In the genomic region with DNA sequence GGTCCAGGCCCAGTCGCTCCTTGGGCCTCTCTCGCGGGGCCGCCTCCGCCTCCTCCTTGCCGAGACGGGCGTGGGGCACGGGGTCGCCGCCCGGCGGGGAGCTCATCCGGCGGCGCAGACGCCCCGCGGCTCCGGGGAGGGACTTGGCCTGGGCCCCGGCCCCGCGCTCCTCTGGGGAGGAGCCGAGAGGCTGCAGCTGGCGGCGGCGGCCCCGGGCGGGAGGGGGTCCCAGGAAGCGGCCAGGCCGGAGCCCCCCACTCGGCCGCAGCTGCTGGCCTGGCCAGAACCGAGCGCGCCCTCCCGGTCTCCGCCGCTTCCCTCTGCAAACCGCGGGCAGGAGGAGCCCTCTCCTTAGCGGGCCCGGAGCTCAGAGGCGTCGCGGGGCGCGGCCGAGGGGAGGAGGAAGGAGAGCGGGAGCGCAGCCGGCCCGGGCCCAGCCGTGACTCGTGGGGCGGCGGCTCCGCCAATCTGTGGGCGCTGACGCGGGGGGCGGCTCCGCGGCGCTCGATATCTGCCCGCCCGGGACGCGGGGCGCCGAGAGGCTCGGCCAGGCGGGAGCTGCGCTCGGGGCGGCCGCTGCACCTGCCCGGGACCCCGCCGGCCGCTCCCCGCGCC, we compare ENCODE assay signal across 8 cellular contexts. TPM values are rescaled to one million over a fixed set of nuclear protein-coding genes. Genes with fewer than 3 reads are reported as not detected.
DNase-seq lines count a peak whose midpoint lies in the region; ATAC-seq lines count a peak whose summit lies in the region.

A gene (plus strand): TSS at position 537 of the 615 bp plus-strand sequence. CDS start 629 bp downstream, outside the sequence.

- H3K9ac ChIP-seq in duodenal mucosa (ENCODE audit: low read depth in 1 of 2, low read length in 2 of 2) = peak within 1 kb of the TSS; percentile 36 to 38

- H3K4me3 ChIP-seq in duodenal mucosa (ENCODE audit: low read depth in 1 of 2, low read length in 2 of 2) = peak within 1 kb of the TSS; percentile 69

- no peaks in the 10 kb centered on the region for H3K9me3 Mint-ChIP-seq in activated CD4-positive, alpha-beta T cell treated with anti-CD3 and anti-CD28 coated beads, Interleukin-2, amount 10 ng/mL, durations not matched to agents 7 days and 5 days

- H3K4me3 Mint-ChIP-seq in activated CD4-positive, alpha-beta T cell treated with anti-CD3 and anti-CD28 coated beads, Interleukin-2, amount 10 ng/mL, durations not matched to agents 7 days and 5 days = peak within 1 kb of the TSS; percentile 43

- peaks cover 7 to 18% of the 10 kb centered on the region in 2 donors for H3K36me3 ChIP-seq in duodenal mucosa (ENCODE audit: control insufficient read depth in 1 of 2, insufficient read depth in 2 of 2, low read length in 2 of 2)

- POLR2A ChIA-PET in activated CD4-positive, alpha-beta T cell treated with anti-CD3 and anti-CD28 coated beads, Interleukin-2, amount 10 ng/mL, durations not matched to agents 7 days and 5 days (lab: Charles Lee) = interaction anchor here (0.6 kb wide), 1 partner anchor 22 kb away, joined by 4 read pairs; no protein-coding TSS in a partner anchor

- no peaks in the 10 kb centered on the region for H3K27me3 ChIP-seq in duodenal mucosa (ENCODE audit: control insufficient read depth in 1 of 2, insufficient read depth in 2 of 2, low read length in 2 of 2)

- ATAC-seq in GM21723 (IDR thresholded peaks at IDR 0.05; ENCODE audit: unreplicated experiment) = no peak
- no peak for ATAC-seq in GM18520 (IDR thresholded peaks at IDR 0.05; ENCODE audit: unreplicated experiment)

- peaks cover 2% of the 10 kb centered on the region for H3K4me1 Mint-ChIP-seq in activated CD4-positive, alpha-beta T cell treated with anti-CD3 and anti-CD28 coated beads, Interleukin-2, amount 10 ng/mL, durations not matched to agents 7 days and 5 days

- H3K36me3 Mint-ChIP-seq in activated CD4-positive, alpha-beta T cell treated with anti-CD3 and anti-CD28 coated beads, Interleukin-2, amount 10 ng/mL, durations not matched to agents 7 days and 5 days (ENCODE audit: low read depth) = no peaks in the 10 kb centered on the region

- DNase-seq in COLO668 (lab: John Stamatoyannopoulos, UW; ENCODE audit: unreplicated experiment) (peak; percentile 25), NCI-H1048 (lab: John Stamatoyannopoulos, UW) (peak; percentile 43), left kidney (ENCODE audit: low read depth, low spot score) (peak; percentile 93)
- peak; percentile 7 for DNase-seq in activated CD4-positive, alpha-beta T cell treated with anti-CD3 and anti-CD28 coated beads, Interleukin-2, amount 10 ng/mL, durations not matched to agents 7 days and 5 days
- DNase-seq in stimulated activated CD4-positive, alpha-beta T cell treated with anti-CD3 and anti-CD28 coated beads, Interleukin-12 subunit alpha, Interleukin-12 subunit beta, amount 100 ng/mL, for 24 hours (ENCODE audit: low read depth in 2 of 2) = peak; percentile 11 to 24

- no peaks in the 10 kb centered on the region for H3K9me3 ChIP-seq in duodenal mucosa (ENCODE audit: control insufficient read depth in 1 of 2, low read length in 2 of 2)

- no peak within 1 kb of the TSS for H3K27ac Mint-ChIP-seq in activated CD4-positive, alpha-beta T cell treated with anti-CD3 and anti-CD28 coated beads, Interleukin-2, amount 10 ng/mL, durations not matched to agents 7 days and 5 days

- H3K27me3 Mint-ChIP-seq in activated CD4-positive, alpha-beta T cell treated with anti-CD3 and anti-CD28 coated beads, Interleukin-2, amount 10 ng/mL, durations not matched to agents 7 days and 5 days = peaks cover 32% of the 10 kb centered on the region

- peak within 1 kb of the TSS; percentile 62 for H3K27ac ChIP-seq in duodenal mucosa (ENCODE audit: low read depth, low read length)

- CTCF ChIA-PET in activated CD4-positive, alpha-beta T cell treated with anti-CD3 and anti-CD28 coated beads, Interleukin-2, amount 10 ng/mL, durations not matched to agents 7 days and 5 days (lab: Charles Lee) = no interaction called here

- H3K4me1 ChIP-seq in duodenal mucosa (ENCODE audit: control insufficient read depth in 1 of 2, insufficient read depth in 2 of 2, low read length in 2 of 2) = peaks cover 17 to 32% of the 10 kb centered on the region in 2 donors

RNA-seq across cellular contexts. Expression of the gene that starts here (rescaled TPM):
- under 1 TPM; 0.29 to 0.47 TPM for total RNA-seq in activated CD4-positive, alpha-beta T cell treated with anti-CD3 and anti-CD28 coated beads, Interleukin-2, amount 10 ng/mL, durations not matched to agents 7 days and 5 days

Comparison
In these comparisons a context has a peak if more than half of its experiments do, and no peak if none do; other contexts are left out.
1. Peak in DNase-seq in activated CD4-positive, alpha-beta T cell treated with anti-CD3 and anti-CD28 coated beads, Interleukin-2, amount 10 ng/mL, durations not matched to agents 7 days and 5 days; RNA of the gene not detected or under 1 TPM.
2. DNase-seq: peak in every context shown above with its lines; median percentile 93 in left kidney; 43 in NCI-H1048; 25 in COLO668; 18 in stimulated activated CD4-positive, alpha-beta T cell treated with anti-CD3 and anti-CD28 coated beads, Interleukin-12 subunit alpha, Interleukin-12 subunit beta, amount 100 ng/mL, for 24 hours; 7 in activated CD4-positive, alpha-beta T cell treated with anti-CD3 and anti-CD28 coated beads, Interleukin-2, amount 10 ng/mL, durations not matched to agents 7 days and 5 days.